Comparison of ENCODE assay signal across 8 cellular contexts in the genomic region with DNA sequence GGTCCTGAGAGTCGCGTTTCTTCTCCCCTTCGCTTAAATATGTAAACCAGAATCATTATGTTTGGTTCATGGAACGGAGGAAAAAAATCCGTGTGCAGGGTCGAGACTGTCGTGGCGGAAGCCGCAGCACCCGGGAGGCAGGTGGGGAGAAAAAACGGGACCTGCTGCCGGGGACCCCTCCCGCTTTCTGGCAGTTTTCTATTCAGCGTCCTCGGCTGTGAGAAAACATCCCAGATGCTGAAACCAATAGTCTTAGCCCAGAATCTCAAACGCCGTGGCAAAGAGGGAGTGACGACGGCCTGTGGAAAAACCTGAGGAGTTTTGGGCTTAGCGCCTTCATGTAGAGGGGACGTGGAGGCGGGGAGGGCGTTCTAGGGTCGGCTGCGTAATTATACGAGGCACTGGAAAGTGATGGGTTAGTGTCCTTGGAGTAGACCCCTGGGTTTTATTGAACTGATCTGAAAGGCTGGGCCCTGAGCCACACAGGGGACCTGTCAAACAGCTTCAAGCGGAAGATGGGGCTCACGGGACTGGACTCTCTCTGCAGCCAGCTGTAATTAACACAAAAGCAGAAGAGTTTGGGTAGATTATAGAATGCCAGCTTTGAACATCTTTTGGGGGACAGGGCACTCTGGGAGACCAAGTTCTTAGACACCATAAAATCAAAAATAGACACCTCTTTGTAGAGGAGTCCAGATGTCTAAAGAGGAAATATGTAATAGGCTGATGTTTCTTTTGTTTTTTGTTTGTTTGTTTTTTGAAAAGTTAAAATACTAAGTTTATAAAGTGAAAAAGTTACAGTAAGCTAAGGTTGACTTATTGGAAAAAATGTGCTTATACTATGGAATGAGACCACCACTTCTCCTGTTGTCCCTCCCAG. TPM values are rescaled to one million over a fixed set of nuclear protein-coding genes. Genes with fewer than 3 reads are reported as not detected.
DNase-seq lines count a peak whose midpoint lies in the region; ATAC-seq and TF ChIP-seq lines count a peak whose summit lies in the region.

No MANE protein-coding gene starts in this region.

- no peak for TF ChIP-seq CTCF in AG09309 (IDR thresholded peaks at IDR 0.05; ENCODE audit: control insufficient read depth, insufficient read depth, low read depth, low read length, missing control alignments)
- no peak for TF ChIP-seq CTCF in Panc1 (IDR thresholded peaks at IDR 0.05)
- TF ChIP-seq CTCF in hepatocyte (IDR thresholded peaks at IDR 0.05; ENCODE audit: poor library complexity): no peak

- no peaks in the 10 kb centered on the region for H4K20me1 ChIP-seq in hepatocyte (ENCODE audit: insufficient read depth, poor library complexity, severe bottlenecking)

- 1% methylated on average over 28 of the region's 28 CpGs for WGBS in hepatocyte (ENCODE audit: low lambda C conversion rate, missing lambda C conversion rate)

- POLR2A ChIA-PET in Panc1 (lab: Charles Lee): interaction anchor here (0.5 to 1.0 kb wide), 3 partner anchors 13 to 400 kb away, joined by 3 to 4 read pairs (median 3); no protein-coding TSS in a partner anchor

- no peaks in the 10 kb centered on the region for H3K27me3 ChIP-seq in Panc1 (ENCODE audit: control insufficient read depth, insufficient read depth, low read length)
- no peaks in the 10 kb centered on the region for H3K27me3 ChIP-seq in hepatocyte

- peak overlapping the region; percentile 88 for H3K4me2 ChIP-seq in hepatocyte

- H3K79me2 ChIP-seq in hepatocyte: peaks cover 20% of the 10 kb centered on the region

- in situ Hi-C loops in Panc1 (cut with HindIII; ENCODE audit: low pct_unique_long_range_greater_than_20kb, low sequenced_read_pairs): no loop called here

- ATAC-seq in GM19372 (IDR thresholded peaks at IDR 0.05; ENCODE audit: low read depth, unreplicated experiment) (peak; percentile 1), Panc1 (peak; percentile 15; the same call in 1 of the 2 replicates), sciatic nerve (peak; percentile 55), HG02840 (IDR thresholded peaks at IDR 0.05; ENCODE audit: low FRiP score, unreplicated experiment) (no peak), HG02588 (IDR thresholded peaks at IDR 0.05; ENCODE audit: unreplicated experiment) (no peak)

- BruUV-seq in Panc1 (replicated peaks; lab: Mats Ljungman, UMichigan): TSS peak; percentile 100

- intact Hi-C loops in Panc1 (cut with micrococcal nuclease; ENCODE audit: unreplicated experiment): loop anchor here (5.0 kb wide), 1 partner anchor 74 kb away; no protein-coding TSS in a partner anchor
- intact Hi-C loops in sciatic nerve (cut with DNase I): no loop called here

- DNase-seq in AG09309 (ENCODE audit: low read depth) (no peak), Panc1 (ENCODE audit: low read depth, low spot score) (no peak), hepatocyte (ENCODE audit: low spot score) (peak; percentile 35), sciatic nerve (ENCODE audit: low spot score) (no peak)

- CTCF ChIA-PET in Panc1 (lab: Charles Lee): no interaction called here

- H3K36me3 ChIP-seq in Panc1 (ENCODE audit: control insufficient read depth, insufficient read depth, low read length) (peaks cover 13% of the 10 kb centered on the region), hepatocyte (replicated peaks; ENCODE audit: insufficient read depth, low read depth) (no peaks in the 10 kb centered on the region)

- peak overlapping the region; percentile 99 for H3K4me3 ChIP-seq in AG09309 (ENCODE audit: control insufficient read depth, low read depth, low read length)
- peak overlapping the region; percentile 88 to 91 for H3K4me3 ChIP-seq in Panc1 (ENCODE audit: low read depth in 2 of 2, low read length in 2 of 2)
- H3K4me3 ChIP-seq in hepatocyte: peak overlapping the region; percentile 56

- no peaks in the 10 kb centered on the region for H3K9me2 ChIP-seq in hepatocyte (replicated peaks; ENCODE audit: insufficient read depth)

- H3K9me3 ChIP-seq in Panc1 (ENCODE audit: control insufficient read depth, insufficient read depth, low read depth, low read length) (no peaks in the 10 kb centered on the region), hepatocyte (ENCODE audit: low read depth) (no peaks in the 10 kb centered on the region)

- H3K27ac ChIP-seq in Panc1 (ENCODE audit: low read length): peak overlapping the region; percentile 99
- peak overlapping the region; percentile 94 for H3K27ac ChIP-seq in angular gyrus (ENCODE audit: low read depth, low read length)
- peak overlapping the region; percentile 94 for H3K27ac ChIP-seq in hepatocyte

- H3K4me1 ChIP-seq in Panc1 (ENCODE audit: control insufficient read depth, insufficient read depth, low read length): peaks cover 30% of the 10 kb centered on the region
- peaks cover 10% of the 10 kb centered on the region for H3K4me1 ChIP-seq in hepatocyte (ENCODE audit: insufficient read depth)

- H2AFZ ChIP-seq in hepatocyte: peak overlapping the region; percentile 88

RNA-seq across cellular contexts. Expression of a gene that starts 0.8 kb away (rescaled TPM):
- total RNA-seq in Panc1 (2021; ENCODE audit: unreplicated experiment) (91.2 TPM), hepatocyte (9.4 and 12.4 TPM in 2 replicates), sciatic nerve (0.27 TPM)
- 28.6 TPM for polyA plus RNA-seq in Panc1 (2012; ENCODE audit: insufficient read length)
- polyA plus RNA-seq in hepatocyte: 5.8 and 6.9 TPM in 2 replicates

RNA-seq across cellular contexts. Expression of a gene that starts 53.7 kb away (rescaled TPM):
- total RNA-seq in Panc1 (2021; ENCODE audit: unreplicated experiment): 4.9 TPM
- 6.7 TPM for polyA plus RNA-seq in Panc1 (2012; ENCODE audit: insufficient read length)
- total RNA-seq in hepatocyte: 0.23 and 0.36 TPM in 2 replicates
- polyA plus RNA-seq in hepatocyte: 0.57 and 1.1 TPM in 2 replicates
- not detected for total RNA-seq in sciatic nerve

Comparison
In these comparisons a context has a peak if more than half of its experiments do, and no peak if none do; other contexts are left out.
1. ATAC-seq: peak in GM19372 (single experiment), Panc1 (single experiment) and sciatic nerve (single experiment); none in HG02840 (single experiment) and HG02588 (single experiment).
2. Peak in every context shown above with its lines, with median percentiles within 50 percentile points of each other: H3K4me3 ChIP-seq and H3K27ac ChIP-seq.